Comparison of ENCODE assay signal across 1 cellular context in the genomic region with DNA sequence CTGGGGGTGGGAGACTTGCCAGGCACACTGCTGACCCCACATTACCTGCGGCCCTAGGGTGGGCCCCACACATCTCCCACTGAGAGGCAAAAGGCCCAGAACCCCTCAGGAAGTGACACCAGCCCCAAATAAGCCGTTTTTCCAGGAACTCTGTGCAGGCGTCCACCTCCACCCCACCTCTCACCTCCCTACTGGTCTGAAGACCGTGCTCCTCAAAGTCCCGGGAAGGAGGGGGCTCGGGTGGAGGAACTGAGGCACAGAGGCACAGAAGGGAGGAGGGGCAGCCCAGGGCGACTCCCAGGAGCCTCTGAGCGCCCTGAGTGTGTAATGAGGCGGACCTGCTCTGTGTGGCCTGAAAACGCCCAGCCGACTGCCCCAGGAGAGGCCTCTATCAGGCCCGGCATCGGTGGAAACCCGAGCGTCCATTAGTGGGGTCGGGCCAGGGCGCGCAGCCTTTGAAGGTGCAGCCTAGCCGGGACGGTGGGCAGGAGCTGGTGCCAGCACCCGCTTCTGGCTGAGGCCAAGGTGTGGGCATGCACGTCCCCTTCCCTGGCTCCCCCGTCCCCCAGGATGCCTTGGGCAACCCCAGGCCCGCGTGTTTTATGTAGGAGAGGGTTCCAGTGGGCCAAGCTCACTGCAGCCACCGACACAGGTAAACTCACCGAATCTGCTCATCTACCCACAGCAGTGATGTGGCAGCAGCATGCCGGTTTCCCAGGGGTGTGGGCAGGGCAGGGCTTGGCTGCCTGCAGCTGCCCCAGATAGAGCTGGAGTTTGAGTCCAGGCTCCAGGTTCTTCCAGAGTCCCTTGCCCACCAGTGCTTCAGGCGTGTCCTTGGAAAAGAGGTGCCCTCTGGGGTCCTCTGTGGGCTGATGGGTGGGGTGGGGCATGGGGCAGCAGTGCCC.
TF ChIP-seq lines count a peak whose summit lies in the region.

No MANE protein-coding gene starts in this region.

TF ChIP-seq in K562, 482 proteins besides CTCF, POLR2A, EP300 and RAD21 (continued from another document):
- TF ChIP-seq, protein P1, sequence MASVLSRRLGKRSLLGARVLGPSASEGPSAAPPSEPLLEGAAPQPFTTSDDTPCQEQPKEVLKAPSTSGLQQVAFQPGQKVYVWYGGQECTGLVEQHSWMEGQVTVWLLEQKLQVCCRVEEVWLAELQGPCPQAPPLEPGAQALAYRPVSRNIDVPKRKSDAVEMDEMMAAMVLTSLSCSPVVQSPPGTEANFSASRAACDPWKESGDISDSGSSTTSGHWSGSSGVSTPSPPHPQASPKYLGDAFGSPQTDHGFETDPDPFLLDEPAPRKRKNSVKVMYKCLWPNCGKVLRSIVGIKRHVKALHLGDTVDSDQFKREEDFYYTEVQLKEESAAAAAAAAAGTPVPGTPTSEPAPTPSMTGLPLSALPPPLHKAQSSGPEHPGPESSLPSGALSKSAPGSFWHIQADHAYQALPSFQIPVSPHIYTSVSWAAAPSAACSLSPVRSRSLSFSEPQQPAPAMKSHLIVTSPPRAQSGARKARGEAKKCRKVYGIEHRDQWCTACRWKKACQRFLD (CRISPR knock-in tag; IDR thresholded peaks at IDR 0.05) = peak; percentile 57; the same call in 1 of the 2 replicates
- TF ChIP-seq BCL6 (CRISPR knock-in tag; IDR thresholded peaks at IDR 0.05) (no peak), DDX20 (tag; IDR thresholded peaks at IDR 0.05; ENCODE audit: low read depth) (no peak)
- TF ChIP-seq, protein P2, sequence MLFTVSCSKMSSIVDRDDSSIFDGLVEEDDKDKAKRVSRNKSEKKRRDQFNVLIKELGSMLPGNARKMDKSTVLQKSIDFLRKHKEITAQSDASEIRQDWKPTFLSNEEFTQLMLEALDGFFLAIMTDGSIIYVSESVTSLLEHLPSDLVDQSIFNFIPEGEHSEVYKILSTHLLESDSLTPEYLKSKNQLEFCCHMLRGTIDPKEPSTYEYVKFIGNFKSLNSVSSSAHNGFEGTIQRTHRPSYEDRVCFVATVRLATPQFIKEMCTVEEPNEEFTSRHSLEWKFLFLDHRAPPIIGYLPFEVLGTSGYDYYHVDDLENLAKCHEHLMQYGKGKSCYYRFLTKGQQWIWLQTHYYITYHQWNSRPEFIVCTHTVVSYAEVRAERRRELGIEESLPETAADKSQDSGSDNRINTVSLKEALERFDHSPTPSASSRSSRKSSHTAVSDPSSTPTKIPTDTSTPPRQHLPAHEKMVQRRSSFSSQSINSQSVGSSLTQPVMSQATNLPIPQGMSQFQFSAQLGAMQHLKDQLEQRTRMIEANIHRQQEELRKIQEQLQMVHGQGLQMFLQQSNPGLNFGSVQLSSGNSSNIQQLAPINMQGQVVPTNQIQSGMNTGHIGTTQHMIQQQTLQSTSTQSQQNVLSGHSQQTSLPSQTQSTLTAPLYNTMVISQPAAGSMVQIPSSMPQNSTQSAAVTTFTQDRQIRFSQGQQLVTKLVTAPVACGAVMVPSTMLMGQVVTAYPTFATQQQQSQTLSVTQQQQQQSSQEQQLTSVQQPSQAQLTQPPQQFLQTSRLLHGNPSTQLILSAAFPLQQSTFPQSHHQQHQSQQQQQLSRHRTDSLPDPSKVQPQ (CRISPR knock-in tag; IDR thresholded peaks at IDR 0.05; ENCODE audit: borderline replicate concordance) = no peak
TF ChIP-seq in K562: peak in this region for 18.
